In the genomic region with DNA sequence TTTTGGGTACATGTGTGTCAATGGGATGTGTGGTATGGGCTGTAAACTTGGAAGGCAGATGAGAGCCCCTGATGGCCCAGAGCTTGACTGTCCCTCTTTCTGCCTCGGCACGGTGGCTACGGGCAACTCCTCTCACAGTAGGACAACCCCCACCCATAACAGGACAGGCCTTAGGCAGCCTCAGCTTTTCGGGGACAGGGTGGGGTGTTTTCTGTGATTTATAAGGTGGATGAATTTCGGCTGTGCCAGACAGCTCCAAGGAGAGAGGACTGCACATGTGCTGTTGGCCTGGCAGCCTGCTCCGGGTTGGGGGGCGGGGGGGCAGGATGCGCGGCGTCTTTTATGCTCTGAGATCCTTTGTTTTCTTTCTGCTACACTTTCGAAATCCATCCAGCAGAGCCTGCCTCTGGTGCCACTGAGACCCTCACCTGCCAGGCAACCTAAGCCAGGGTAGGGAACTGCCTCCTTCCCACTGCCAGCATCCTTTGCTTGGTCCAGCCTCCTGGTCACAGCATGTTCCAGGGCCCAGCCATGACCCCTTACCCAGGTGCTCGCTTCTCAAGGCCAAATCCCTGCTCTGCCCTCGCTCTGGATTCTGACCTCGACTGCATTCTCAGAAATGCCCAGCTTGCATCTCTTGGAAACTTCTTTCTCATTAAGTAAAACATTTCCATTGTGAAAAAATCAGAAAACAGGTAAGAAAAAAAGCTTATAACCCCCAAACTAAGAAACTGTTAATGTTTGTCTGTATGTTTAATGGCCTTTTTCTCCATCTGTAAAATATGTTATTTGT, we compare ENCODE assay signal across 35 cellular contexts. TPM values are rescaled to one million over a fixed set of nuclear protein-coding genes. Genes with fewer than 3 reads are reported as not detected.
"Had no signal": no experiment of that assay in that cellular context is flagged by ENCODE, and none has a peak within 500 bp of the region (broad histone marks: within the 10 kb centered on the region; RNA-seq: fewer than 3 reads in every experiment).

No MANE protein-coding gene starts in this region.

- H3K27ac Mint-ChIP-seq: activated CD4-positive, alpha-beta T cell treated with anti-CD3 and anti-CD28 coated beads, Interleukin-2, amount 10 ng/mL, durations not matched to agents 24 days and 14 days; activated naive CD4-positive, alpha-beta T cell treated with anti-CD3 and anti-CD28 coated beads for 36 hours; activated naive CD4-positive, alpha-beta T cell treated with anti-CD3 and anti-CD28 coated beads, Interleukin-2, amount 50 U/mL, for 72 hours; activated naive CD8-positive, alpha-beta T cell treated with anti-CD3 and anti-CD28 coated beads, Interleukin-2, amount 50 U/mL, for 24 hours; activated T-helper 1 cell treated with anti-CD3 and anti-CD28 coated beads, Interleukin-12 subunit alpha, Interleukin-12 subunit beta, Interleukin-2, Interleukin-4 antibody, amounts not matched to agents 30 ng/mL and 10 ng/mL and 1 ng/mL, durations not matched to agents 14 hours and 24 hours and 36 hours had no signal

- H3K9me3 ChIP-seq: Peyer's patch had no signal

- H3K36me3 Mint-ChIP-seq: activated naive CD4-positive, alpha-beta T cell treated with anti-CD3 and anti-CD28 coated beads, Interleukin-2, amount 50 U/mL, for 72 hours had no signal

- H3K27me3 ChIP-seq: Peyer's patch had no signal

- H3K27ac ChIP-seq: Peyer's patch, VCaP had no signal

- H3K4me3 ChIP-seq: K562, Peyer's patch had no signal

- H3K9me3 Mint-ChIP-seq: activated CD4-positive, alpha-beta T cell treated with anti-CD3 and anti-CD28 coated beads, Interleukin-2, amount 10 ng/mL, durations not matched to agents 24 days and 14 days; activated naive CD4-positive, alpha-beta T cell treated with anti-CD3 and anti-CD28 coated beads for 36 hours; activated naive CD4-positive, alpha-beta T cell treated with anti-CD3 and anti-CD28 coated beads, Interleukin-2, amount 50 U/mL, for 72 hours; activated naive CD8-positive, alpha-beta T cell treated with anti-CD3 and anti-CD28 coated beads, Interleukin-2, amount 50 U/mL, for 24 hours; activated T-cell treated with anti-CD3 and anti-CD28 coated beads, Interleukin-2, amount 50 U/mL, for 4 hours; activated T-helper 1 cell treated with anti-CD3 and anti-CD28 coated beads, Interleukin-12 subunit alpha, Interleukin-12 subunit beta, Interleukin-2, Interleukin-4 antibody, amounts not matched to agents 30 ng/mL and 10 ng/mL and 1 ng/mL, durations not matched to agents 14 hours and 24 hours and 36 hours had no signal

- H3K4me1 ChIP-seq: Peyer's patch had no signal

- H3K27me3 Mint-ChIP-seq: activated CD4-positive, alpha-beta T cell treated with anti-CD3 and anti-CD28 coated beads, Interleukin-2, amount 10 ng/mL, durations not matched to agents 24 days and 14 days had no signal

- H3K4me3 Mint-ChIP-seq: activated CD4-positive, alpha-beta T cell treated with anti-CD3 and anti-CD28 coated beads, Interleukin-2, amount 10 ng/mL, durations not matched to agents 24 days and 14 days; activated naive CD4-positive, alpha-beta T cell treated with anti-CD3 and anti-CD28 coated beads for 36 hours; activated naive CD8-positive, alpha-beta T cell treated with anti-CD3 and anti-CD28 coated beads, Interleukin-2, amount 50 U/mL, for 24 hours; activated T-cell treated with anti-CD3 and anti-CD28 coated beads, Interleukin-2, amount 50 U/mL, for 4 hours; activated T-helper 1 cell treated with anti-CD3 and anti-CD28 coated beads, Interleukin-12 subunit alpha, Interleukin-12 subunit beta, Interleukin-2, Interleukin-4 antibody, amounts not matched to agents 30 ng/mL and 10 ng/mL and 1 ng/mL, durations not matched to agents 14 hours and 24 hours and 36 hours; brain had no signal

- DNase-seq: activated CD4-positive, alpha-beta T cell treated with anti-CD3 and anti-CD28 coated beads for 1 hour; activated CD4-positive, alpha-beta T cell treated with anti-CD3 and anti-CD28 coated beads, Interleukin-2, amount 10 ng/mL, durations not matched to agents 24 days and 14 days; activated CD4-positive, alpha-beta T cell treated with anti-CD3 and anti-CD28 coated beads, Interleukin-2, amount 50 U/mL, for 4 hours; activated CD4-positive, CD25-positive, alpha-beta regulatory T cell; activated CD8-positive, alpha-beta memory T cell treated with anti-CD3 and anti-CD28 coated beads, Interleukin-2, amount 50 U/mL, for 4 hours; activated gamma-delta T cell treated with Interleukin-2 at 50 U/mL for 16 hours; activated naive CD4-positive, alpha-beta T cell treated with anti-CD3 and anti-CD28 coated beads for 36 hours; activated naive CD8-positive, alpha-beta T cell treated with anti-CD3 and anti-CD28 coated beads, Interleukin-2, amount 50 U/mL, for 24 hours; activated T-cell treated with anti-CD3 and anti-CD28 coated beads for 4 hours; activated T-cell treated with anti-CD3 and anti-CD28 coated beads, Interleukin-2, amount 50 U/mL, for 4 hours; anterior cingulate cortex; NCI-H1048; NCI-H1105 treated with DMSO at 0.1 percent for 48 hours; NCI-H1436; NCI-H1694; NCI-H1930; NCI-H2081 treated with DMSO at 0.1 percent for 48 hours; NCI-H345; NCI-H526; NCI-H748 treated with DMSO at 0.1 percent for 48 hours; NK-92 treated with Interleukin-12 subunit alpha and Interleukin-12 subunit beta, amount 100 ng/mL, for 24 hours; PC-3; Peyer's patch; RPMI8226; SIG-M5; SW 1271; T-helper 1 cell; T-helper 2 cell; T-helper 9 cell had no signal

- H3K4me1 Mint-ChIP-seq: activated CD4-positive, alpha-beta T cell treated with anti-CD3 and anti-CD28 coated beads, Interleukin-2, amount 10 ng/mL, durations not matched to agents 24 days and 14 days; activated naive CD8-positive, alpha-beta T cell treated with anti-CD3 and anti-CD28 coated beads, Interleukin-2, amount 50 U/mL, for 24 hours had no signal

RNA-seq across cellular contexts. Expression of a gene that starts 15.4 kb away (rescaled TPM):
- total RNA-seq: activated CD4-positive, alpha-beta T cell treated with anti-CD3 and anti-CD28 coated beads, Interleukin-2, amount 10 ng/mL, durations not matched to agents 24 days and 14 days; activated naive CD4-positive, alpha-beta T cell treated with anti-CD3 and anti-CD28 coated beads for 36 hours; activated naive CD4-positive, alpha-beta T cell treated with anti-CD3 and anti-CD28 coated beads, Interleukin-2, amount 50 U/mL, for 72 hours; activated T-cell treated with anti-CD3 and anti-CD28 coated beads, Interleukin-2, amount 50 U/mL, for 4 hours; activated T-helper 1 cell treated with anti-CD3 and anti-CD28 coated beads, Interleukin-12 subunit alpha, Interleukin-12 subunit beta, Interleukin-2, Interleukin-4 antibody, amounts not matched to agents 30 ng/mL and 10 ng/mL and 1 ng/mL, durations not matched to agents 14 hours and 24 hours and 36 hours; K562; PC-3; Peyer's patch; SK-MEL-5 had no signal
